ENCODE assay signal across 1 cellular context in genomic region chr17:38656959-38657823, GRCh38.
TF ChIP-seq lines count a peak whose summit lies in the region.

No MANE protein-coding gene starts in this region.

TF ChIP-seq in HepG2, 621 proteins besides CTCF, POLR2A, EP300 and RAD21 (continued from another document and continues in another):
- peak; percentile 98 for TF ChIP-seq RNF219 (CRISPR knock-in tag; IDR thresholded peaks at IDR 0.05)
- no peak for TF ChIP-seq NFE2L1 (CRISPR knock-in tag; IDR thresholded peaks at IDR 0.05; ENCODE audit: borderline replicate concordance)
- no peak for TF ChIP-seq ATF5 (CRISPR knock-in tag; IDR thresholded peaks at IDR 0.05; ENCODE audit: low read depth)
- peak; percentile 96 for TF ChIP-seq GATAD2A (CRISPR knock-in tag; IDR thresholded peaks at IDR 0.05)
- TF ChIP-seq ZNF207 (IDR thresholded peaks at IDR 0.05; ENCODE audit: borderline replicate concordance) = no peak
- TF ChIP-seq ATF7-NPFF (CRISPR knock-in tag; IDR thresholded peaks at IDR 0.05; ENCODE audit: low read depth) = peak; percentile 67; the same call in 1 of the 2 replicates
- TF ChIP-seq ZFX (CRISPR knock-in tag; IDR thresholded peaks at IDR 0.05; ENCODE audit: low read depth) = peak; percentile 67
- no peak for TF ChIP-seq ZNF124 (CRISPR knock-in tag; IDR thresholded peaks at IDR 0.05)
- no peak for TF ChIP-seq ZFP36 (IDR thresholded peaks at IDR 0.05; ENCODE audit: borderline replicate concordance, low read depth, low read length, partially characterized antibody)
- no peak; the same call in 1 of the 2 replicates for TF ChIP-seq DPF2 (CRISPR knock-in tag; IDR thresholded peaks at IDR 0.05; ENCODE audit: borderline replicate concordance, low read depth)
- TF ChIP-seq ZNF24 (IDR thresholded peaks at IDR 0.05) = no peak
- peak; percentile 93 for TF ChIP-seq ZNF3 (CRISPR knock-in tag; IDR thresholded peaks at IDR 0.05)
- no peak for TF ChIP-seq ZNF496 (CRISPR knock-in tag; IDR thresholded peaks at IDR 0.05; ENCODE audit: insufficient replicate concordance)
- TF ChIP-seq ZNF430 (CRISPR knock-in tag; IDR thresholded peaks at IDR 0.05) = peak; percentile 25; the same call in 1 of the 2 replicates
- TF ChIP-seq, protein P1, sequence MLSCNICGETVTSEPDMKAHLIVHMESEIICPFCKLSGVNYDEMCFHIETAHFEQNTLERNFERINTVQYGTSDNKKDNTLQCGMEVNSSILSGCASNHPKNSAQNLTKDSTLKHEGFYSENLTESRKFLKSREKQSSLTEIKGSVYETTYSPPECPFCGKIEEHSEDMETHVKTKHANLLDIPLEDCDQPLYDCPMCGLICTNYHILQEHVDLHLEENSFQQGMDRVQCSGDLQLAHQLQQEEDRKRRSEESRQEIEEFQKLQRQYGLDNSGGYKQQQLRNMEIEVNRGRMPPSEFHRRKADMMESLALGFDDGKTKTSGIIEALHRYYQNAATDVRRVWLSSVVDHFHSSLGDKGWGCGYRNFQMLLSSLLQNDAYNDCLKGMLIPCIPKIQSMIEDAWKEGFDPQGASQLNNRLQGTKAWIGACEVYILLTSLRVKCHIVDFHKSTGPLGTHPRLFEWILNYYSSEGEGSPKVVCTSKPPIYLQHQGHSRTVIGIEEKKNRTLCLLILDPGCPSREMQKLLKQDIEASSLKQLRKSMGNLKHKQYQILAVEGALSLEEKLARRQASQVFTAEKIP (CRISPR knock-in tag; IDR thresholded peaks at IDR 0.05; ENCODE audit: borderline replicate concordance) = no peak
- TF ChIP-seq, protein P2, sequence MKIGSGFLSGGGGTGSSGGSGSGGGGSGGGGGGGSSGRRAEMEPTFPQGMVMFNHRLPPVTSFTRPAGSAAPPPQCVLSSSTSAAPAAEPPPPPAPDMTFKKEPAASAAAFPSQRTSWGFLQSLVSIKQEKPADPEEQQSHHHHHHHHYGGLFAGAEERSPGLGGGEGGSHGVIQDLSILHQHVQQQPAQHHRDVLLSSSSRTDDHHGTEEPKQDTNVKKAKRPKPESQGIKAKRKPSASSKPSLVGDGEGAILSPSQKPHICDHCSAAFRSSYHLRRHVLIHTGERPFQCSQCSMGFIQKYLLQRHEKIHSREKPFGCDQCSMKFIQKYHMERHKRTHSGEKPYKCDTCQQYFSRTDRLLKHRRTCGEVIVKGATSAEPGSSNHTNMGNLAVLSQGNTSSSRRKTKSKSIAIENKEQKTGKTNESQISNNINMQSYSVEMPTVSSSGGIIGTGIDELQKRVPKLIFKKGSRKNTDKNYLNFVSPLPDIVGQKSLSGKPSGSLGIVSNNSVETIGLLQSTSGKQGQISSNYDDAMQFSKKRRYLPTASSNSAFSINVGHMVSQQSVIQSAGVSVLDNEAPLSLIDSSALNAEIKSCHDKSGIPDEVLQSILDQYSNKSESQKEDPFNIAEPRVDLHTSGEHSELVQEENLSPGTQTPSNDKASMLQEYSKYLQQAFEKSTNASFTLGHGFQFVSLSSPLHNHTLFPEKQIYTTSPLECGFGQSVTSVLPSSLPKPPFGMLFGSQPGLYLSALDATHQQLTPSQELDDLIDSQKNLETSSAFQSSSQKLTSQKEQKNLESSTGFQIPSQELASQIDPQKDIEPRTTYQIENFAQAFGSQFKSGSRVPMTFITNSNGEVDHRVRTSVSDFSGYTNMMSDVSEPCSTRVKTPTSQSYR (CRISPR knock-in tag; IDR thresholded peaks at IDR 0.05; ENCODE audit: borderline replicate concordance) = peak; percentile 78; the same call in 1 of the 2 replicates
- no peak for TF ChIP-seq ZNF589 (CRISPR knock-in tag; conservative IDR thresholded peaks at IDR 0.05)
- 0 out of 2 replicates have a peak, but pooled peaks have one; percentile 39 for TF ChIP-seq JUN (CRISPR knock-in tag; IDR thresholded peaks at IDR 0.05)
- TF ChIP-seq ZNF678 (CRISPR knock-in tag; IDR thresholded peaks at IDR 0.05) = no peak; the same call in 1 of the 2 replicates
- peak; percentile 82 for TF ChIP-seq ZKSCAN8 (CRISPR knock-in tag; IDR thresholded peaks at IDR 0.05; ENCODE audit: borderline replicate concordance)
- TF ChIP-seq, protein P3, sequence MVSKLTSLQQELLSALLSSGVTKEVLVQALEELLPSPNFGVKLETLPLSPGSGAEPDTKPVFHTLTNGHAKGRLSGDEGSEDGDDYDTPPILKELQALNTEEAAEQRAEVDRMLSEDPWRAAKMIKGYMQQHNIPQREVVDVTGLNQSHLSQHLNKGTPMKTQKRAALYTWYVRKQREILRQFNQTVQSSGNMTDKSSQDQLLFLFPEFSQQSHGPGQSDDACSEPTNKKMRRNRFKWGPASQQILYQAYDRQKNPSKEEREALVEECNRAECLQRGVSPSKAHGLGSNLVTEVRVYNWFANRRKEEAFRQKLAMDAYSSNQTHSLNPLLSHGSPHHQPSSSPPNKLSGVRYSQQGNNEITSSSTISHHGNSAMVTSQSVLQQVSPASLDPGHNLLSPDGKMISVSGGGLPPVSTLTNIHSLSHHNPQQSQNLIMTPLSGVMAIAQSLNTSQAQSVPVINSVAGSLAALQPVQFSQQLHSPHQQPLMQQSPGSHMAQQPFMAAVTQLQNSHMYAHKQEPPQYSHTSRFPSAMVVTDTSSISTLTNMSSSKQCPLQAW (CRISPR knock-in tag; IDR thresholded peaks at IDR 0.05) = peak; percentile 97
- TF ChIP-seq, protein P4, sequence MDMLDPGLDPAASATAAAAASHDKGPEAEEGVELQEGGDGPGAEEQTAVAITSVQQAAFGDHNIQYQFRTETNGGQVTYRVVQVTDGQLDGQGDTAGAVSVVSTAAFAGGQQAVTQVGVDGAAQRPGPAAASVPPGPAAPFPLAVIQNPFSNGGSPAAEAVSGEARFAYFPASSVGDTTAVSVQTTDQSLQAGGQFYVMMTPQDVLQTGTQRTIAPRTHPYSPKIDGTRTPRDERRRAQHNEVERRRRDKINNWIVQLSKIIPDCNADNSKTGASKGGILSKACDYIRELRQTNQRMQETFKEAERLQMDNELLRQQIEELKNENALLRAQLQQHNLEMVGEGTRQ (IDR thresholded peaks at IDR 0.05; ENCODE audit: low read depth, low read length) = no peak
- TF ChIP-seq, protein P4 (CRISPR knock-in tag; IDR thresholded peaks at IDR 0.05; ENCODE audit: borderline replicate concordance) = no peak; the same call in 1 of the 2 replicates
- TF ChIP-seq FOXA3 (CRISPR knock-in tag; IDR thresholded peaks at IDR 0.05) = peak; percentile 76; the same call in 1 of the 2 replicates
- peak; percentile 97 for TF ChIP-seq MED1 (CRISPR knock-in tag; IDR thresholded peaks at IDR 0.05)
- no peak for TF ChIP-seq ZNF280D (CRISPR knock-in tag; IDR thresholded peaks at IDR 0.05)
- peak; percentile 80 for TF ChIP-seq YEATS4 (CRISPR knock-in tag; IDR thresholded peaks at IDR 0.05; ENCODE audit: borderline replicate concordance)
- no peak for TF ChIP-seq TCF7L2 (IDR thresholded peaks at IDR 0.05; ENCODE audit: low read depth, low read length)
- TF ChIP-seq AHR (CRISPR knock-in tag; IDR thresholded peaks at IDR 0.05) = peak; percentile 26; the same call in 1 of the 2 replicates
- TF ChIP-seq, protein P5, sequence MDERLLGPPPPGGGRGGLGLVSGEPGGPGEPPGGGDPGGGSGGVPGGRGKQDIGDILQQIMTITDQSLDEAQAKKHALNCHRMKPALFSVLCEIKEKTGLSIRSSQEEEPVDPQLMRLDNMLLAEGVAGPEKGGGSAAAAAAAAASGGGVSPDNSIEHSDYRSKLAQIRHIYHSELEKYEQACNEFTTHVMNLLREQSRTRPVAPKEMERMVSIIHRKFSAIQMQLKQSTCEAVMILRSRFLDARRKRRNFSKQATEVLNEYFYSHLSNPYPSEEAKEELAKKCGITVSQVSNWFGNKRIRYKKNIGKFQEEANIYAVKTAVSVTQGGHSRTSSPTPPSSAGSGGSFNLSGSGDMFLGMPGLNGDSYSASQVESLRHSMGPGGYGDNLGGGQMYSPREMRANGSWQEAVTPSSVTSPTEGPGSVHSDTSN (CRISPR knock-in tag; IDR thresholded peaks at IDR 0.05) = peak; percentile 33; the same call in 1 of the 2 replicates
- TF ChIP-seq MATR3 (CRISPR knock-in tag; IDR thresholded peaks at IDR 0.05) = no peak
- TF ChIP-seq, protein P6, sequence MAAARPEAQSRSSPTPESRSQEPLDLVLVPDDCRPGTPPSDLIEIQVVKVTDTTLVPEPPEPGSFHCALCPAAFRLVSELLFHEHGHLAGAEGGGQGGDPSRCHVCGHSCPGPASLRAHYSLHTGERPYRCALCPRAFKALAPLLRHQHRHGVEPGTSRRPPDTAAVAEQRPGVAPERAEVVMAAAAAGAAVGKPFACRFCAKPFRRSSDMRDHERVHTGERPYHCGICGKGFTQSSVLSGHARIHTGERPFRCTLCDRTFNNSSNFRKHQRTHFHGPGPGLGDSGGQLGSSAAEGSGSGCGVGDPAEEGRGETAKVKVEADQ (CRISPR knock-in tag; IDR thresholded peaks at IDR 0.05; ENCODE audit: borderline replicate concordance) = peak; percentile 74
- TF ChIP-seq ZBTB21 (CRISPR knock-in tag; IDR thresholded peaks at IDR 0.05) = no peak
- TF ChIP-seq, protein P7, sequence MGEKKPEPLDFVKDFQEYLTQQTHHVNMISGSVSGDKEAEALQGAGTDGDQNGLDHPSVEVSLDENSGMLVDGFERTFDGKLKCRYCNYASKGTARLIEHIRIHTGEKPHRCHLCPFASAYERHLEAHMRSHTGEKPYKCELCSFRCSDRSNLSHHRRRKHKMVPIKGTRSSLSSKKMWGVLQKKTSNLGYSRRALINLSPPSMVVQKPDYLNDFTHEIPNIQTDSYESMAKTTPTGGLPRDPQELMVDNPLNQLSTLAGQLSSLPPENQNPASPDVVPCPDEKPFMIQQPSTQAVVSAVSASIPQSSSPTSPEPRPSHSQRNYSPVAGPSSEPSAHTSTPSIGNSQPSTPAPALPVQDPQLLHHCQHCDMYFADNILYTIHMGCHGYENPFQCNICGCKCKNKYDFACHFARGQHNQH (CRISPR knock-in tag; IDR thresholded peaks at IDR 0.05) = peak; percentile 95
